In genomic region chr7:11329626-11330025, GRCh38 we compare ENCODE assay signal across 25 cellular contexts.
A peak's percentile ranks its signal among the peaks of the same experiment; 100 is the strongest.
DNase-seq lines count a peak whose midpoint lies in the region; ATAC-seq and TF ChIP-seq lines count a peak whose summit lies in the region.
"Had no signal": no experiment of that assay in that cellular context is flagged by ENCODE, and none has a peak within 500 bp of the region (broad histone marks: within the 10 kb centered on the region; RNA-seq: fewer than 3 reads in every experiment).

No MANE protein-coding gene starts in this region.

- peaks cover 7% of the 10 kb centered on the region for H3F3A ChIP-seq in DOHH2 (ENCODE audit: control insufficient read depth, insufficient read depth)

- H3K36me3 ChIP-seq in DOHH2 (ENCODE audit: control insufficient read depth, low read length), result peaks cover 16% of the 10 kb centered on the region
- no peaks in the 10 kb centered on the region for H3K36me3 ChIP-seq in mesendoderm (ENCODE audit: control insufficient read depth, insufficient read depth, low read length)
- H3K36me3 ChIP-seq: BE2C; BLaER1 treated with 17β-estradiol and CSF1 and Interleukin-3, amounts not matched to agents 10 nM and 100 nM had no signal

- H3K23ac ChIP-seq in mesendoderm (ENCODE audit: low read length), result peak overlapping the region; percentile 6

- peaks cover 70% of the 10 kb centered on the region for H3K4me1 ChIP-seq in DOHH2 (ENCODE audit: control insufficient read depth, low read length)
- peaks cover 2% of the 10 kb centered on the region for H3K4me1 ChIP-seq in mesendoderm (ENCODE audit: control insufficient read depth, low read depth, low read length)
- H3K4me1 ChIP-seq: A549, BE2C had no signal

- no peaks in the 10 kb centered on the region for H3K79me1 ChIP-seq in mesendoderm (ENCODE audit: low read length)

- H3K27ac ChIP-seq in DOHH2 (ENCODE audit: low read depth, low read length) (peak overlapping the region; percentile 86), mesendoderm (ENCODE audit: low read depth, low read length) (no peak overlapping the region)
- H3K27ac ChIP-seq: A549; BLaER1 treated with 17β-estradiol and CSF1 and Interleukin-3, amounts not matched to agents 10 nM and 100 nM; GM23248 had no signal

- H3K27me3 Mint-ChIP-seq in glutamatergic neuron (ENCODE audit: unreplicated experiment), result peaks cover 4% of the 10 kb centered on the region
- H3K27me3 Mint-ChIP-seq: CD4-positive, alpha-beta T cell; CD8-positive, alpha-beta memory T cell had no signal

- H4K5ac ChIP-seq in mesendoderm (ENCODE audit: low read length), result no peak overlapping the region

- ATAC-seq in HG02840 (IDR thresholded peaks at IDR 0.05; ENCODE audit: low FRiP score, unreplicated experiment), result no peak
- ATAC-seq: A549, GM12878 had no signal

- H3K4me1 Mint-ChIP-seq in glutamatergic neuron (ENCODE audit: low read depth, unreplicated experiment), result peaks cover 23% of the 10 kb centered on the region
- H3K4me1 Mint-ChIP-seq: CD14-positive monocyte; CD8-positive, alpha-beta memory T cell had no signal

- H2BK120ac ChIP-seq in mesendoderm (ENCODE audit: low read depth, low read length), result no peak overlapping the region

- WGBS in mesendoderm (ENCODE audit: extremely low coverage, insufficient coverage, low lambda C conversion rate), result no CpG with 5 or more reads among the region's 3 CpGs

- H3K9ac ChIP-seq in mesendoderm (ENCODE audit: low read length), result no peak overlapping the region
- H3K9ac ChIP-seq: BLaER1 treated with 17β-estradiol and CSF1 and Interleukin-3, amounts not matched to agents 10 nM and 100 nM; GM23248 had no signal

- no peaks in the 10 kb centered on the region for H3K79me2 ChIP-seq in DOHH2 (ENCODE audit: control insufficient read depth, low read length)
- H3K79me2 ChIP-seq in mesendoderm (ENCODE audit: control insufficient read depth, insufficient read depth, low read length), result no peaks in the 10 kb centered on the region

- H2AK5ac ChIP-seq in mesendoderm (ENCODE audit: low read length), result no peak overlapping the region

- H2BK5ac ChIP-seq in mesendoderm (ENCODE audit: low read length), result no peak overlapping the region

- peak overlapping the region; percentile 14 for H3K4me3 ChIP-seq in DOHH2 (ENCODE audit: low read length)
- no peak overlapping the region for H3K4me3 ChIP-seq in mesendoderm (ENCODE audit: low read length)
- H3K4me3 ChIP-seq: A549; BLaER1 treated with 17β-estradiol and CSF1 and Interleukin-3, amounts not matched to agents 10 nM and 100 nM; GM12878; GM23248 had no signal

- no peak overlapping the region for H3K4me3 Mint-ChIP-seq in glutamatergic neuron (ENCODE audit: unreplicated experiment)
- H3K4me3 Mint-ChIP-seq: CD14-positive monocyte; CD4-positive, alpha-beta T cell; CD8-positive, alpha-beta memory T cell had no signal

- DNase-seq in NAMALWA (ENCODE audit: low spot score) (peak; percentile 65), glutamatergic neuron (no peak), mesendoderm (no peak), NCI-H1436 (lab: John Stamatoyannopoulos, UW) (no peak), NOMO-1 (lab: John Stamatoyannopoulos, UW; ENCODE audit: unreplicated experiment in 2 of 2) (no peak)
- DNase-seq in activated naive CD4-positive, alpha-beta T cell treated with anti-CD3 and anti-CD28 coated beads, Interleukin-2, amount 50 U/mL, for 16 hours, result no peak
- DNase-seq: 8988T; ACHN; AML-193; BE2C; CD4-positive, alpha-beta T cell; CD8-positive, alpha-beta memory T cell; DMS153; DND-41; EL; GDM1; GM23248; H7; HCEC 1CT had no signal

- no peaks in the 10 kb centered on the region for H3K36me3 Mint-ChIP-seq in glutamatergic neuron (ENCODE audit: unreplicated experiment)
- H3K36me3 Mint-ChIP-seq: CD14-positive monocyte; CD8-positive, alpha-beta memory T cell had no signal

- no peaks in the 10 kb centered on the region for H4K20me1 ChIP-seq in DOHH2 (ENCODE audit: control insufficient read depth, insufficient read depth, low read depth, low read length)
- H4K20me1 ChIP-seq: BLaER1 treated with 17β-estradiol and CSF1 and Interleukin-3, amounts not matched to agents 10 nM and 100 nM had no signal

- H3K27me3 ChIP-seq in DOHH2 (ENCODE audit: control insufficient read depth, low read length) (no peaks in the 10 kb centered on the region), mesendoderm (ENCODE audit: insufficient read depth, low read length, poor library complexity) (no peaks in the 10 kb centered on the region)
- H3K27me3 ChIP-seq: BE2C; BLaER1 treated with 17β-estradiol and CSF1 and Interleukin-3, amounts not matched to agents 10 nM and 100 nM had no signal

- peak overlapping the region; percentile 41 for H3K27ac Mint-ChIP-seq in glutamatergic neuron (ENCODE audit: unreplicated experiment)
- H3K27ac Mint-ChIP-seq: CD4-positive, alpha-beta T cell; CD8-positive, alpha-beta memory T cell had no signal

- no peaks in the 10 kb centered on the region for H3K9me2 ChIP-seq in DOHH2 (replicated peaks; ENCODE audit: control insufficient read depth, low read length)

- no peak overlapping the region for H3K4ac ChIP-seq in mesendoderm (ENCODE audit: low read depth, low read length)

- no peak for TF ChIP-seq CTCF in DOHH2 (IDR thresholded peaks at IDR 0.05; ENCODE audit: low read depth, low read length, poor library complexity, severe bottlenecking)
- TF ChIP-seq CTCF in glutamatergic neuron (IDR thresholded peaks at IDR 0.05; ENCODE audit: partially characterized antibody, unreplicated experiment), result no peak

- no peak overlapping the region for H3K18ac ChIP-seq in mesendoderm (ENCODE audit: low read length)

- peak overlapping the region; percentile 55 for H3K4me2 ChIP-seq in DOHH2 (ENCODE audit: low read length)
- H3K4me2 ChIP-seq in mesendoderm (ENCODE audit: low read length), result no peak overlapping the region
- H3K4me2 ChIP-seq: A549 had no signal

- no peak overlapping the region for H4K8ac ChIP-seq in mesendoderm (ENCODE audit: low read depth, low read length)

- H3K9me3 Mint-ChIP-seq in glutamatergic neuron (ENCODE audit: unreplicated experiment), result peaks cover 3% of the 10 kb centered on the region
- H3K9me3 Mint-ChIP-seq: CD4-positive, alpha-beta T cell; CD8-positive, alpha-beta memory T cell had no signal

- H2BK15ac ChIP-seq in mesendoderm (replicated peaks; ENCODE audit: low read depth), result no peak overlapping the region

- peaks cover 11% of the 10 kb centered on the region; the same call in 1 of the 2 replicates for H3K9me3 ChIP-seq in DOHH2 (ENCODE audit: control insufficient read depth, insufficient read depth, low read length)
- H3K9me3 ChIP-seq: A549; BE2C; BLaER1 treated with 17β-estradiol and CSF1 and Interleukin-3, amounts not matched to agents 10 nM and 100 nM had no signal

- no peak overlapping the region for H3K56ac ChIP-seq in mesendoderm (ENCODE audit: low read length)
